8 cellular contexts compared by ENCODE assay signal in the genomic region with DNA sequence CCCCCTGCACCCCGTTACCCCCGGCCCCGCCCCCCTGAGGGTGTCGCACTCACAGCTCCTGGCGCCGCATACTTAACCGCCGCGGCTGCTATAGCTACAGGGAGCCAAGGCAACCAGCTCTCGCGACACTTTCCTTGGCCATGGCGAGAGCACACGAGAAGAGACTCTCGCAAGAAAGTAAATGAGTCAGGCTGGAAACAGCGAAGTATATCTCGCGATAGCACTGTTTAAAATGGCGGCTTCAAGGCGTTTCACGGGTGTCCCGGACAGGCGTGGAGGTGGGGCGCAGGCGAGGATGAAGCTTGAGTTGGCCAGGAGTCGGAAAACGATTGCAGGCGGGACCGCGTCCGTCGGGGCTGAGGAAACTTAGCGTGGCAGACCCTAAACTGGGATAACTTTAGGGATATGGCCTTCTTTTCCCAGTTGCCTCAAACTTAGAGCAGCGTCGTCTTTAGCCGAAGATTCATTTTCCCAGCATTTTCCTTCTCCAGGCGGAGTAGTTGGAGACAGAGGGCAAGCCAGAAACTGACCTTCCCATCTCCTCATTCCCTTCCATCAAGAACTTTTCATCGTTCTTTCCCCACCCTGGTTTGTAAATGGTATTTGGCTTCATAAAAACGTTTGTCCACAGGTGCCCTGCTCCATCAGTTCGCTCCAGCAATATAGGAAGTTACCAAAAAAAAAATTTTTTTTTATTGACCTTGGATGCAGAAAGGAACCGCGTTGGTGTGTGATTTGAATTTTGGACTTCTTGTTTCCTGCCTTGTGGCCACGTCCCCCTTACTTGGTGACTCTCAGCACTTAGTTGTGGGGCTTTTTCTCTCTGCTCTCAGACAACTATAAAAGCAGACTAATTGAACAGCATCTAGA. TPM values are rescaled to one million over a fixed set of nuclear protein-coding genes. Genes with fewer than 3 reads are reported as not detected.
DNase-seq lines count a peak whose midpoint lies in the region; ATAC-seq and TF ChIP-seq lines count a peak whose summit lies in the region.

No MANE protein-coding gene starts in this region.

- H2AFZ ChIP-seq in SK-N-SH (ENCODE audit: low read depth): peak overlapping the region; percentile 86
- H2AFZ ChIP-seq in osteoblast (ENCODE audit: low read length): peak overlapping the region; percentile 96

- H3K4me2 ChIP-seq in SK-N-SH (peak overlapping the region; percentile 79), osteoblast (ENCODE audit: insufficient read depth, low read length) (peak overlapping the region; percentile 97)

- peaks cover 22% of the 10 kb centered on the region for H3K4me1 Mint-ChIP-seq in activated naive CD8-positive, alpha-beta T cell (ENCODE audit: low read depth)

- H3K79me2 ChIP-seq in SK-N-SH (ENCODE audit: insufficient read depth) (peaks cover 34% of the 10 kb centered on the region), osteoblast (ENCODE audit: insufficient read depth, low read length) (peaks cover 7% of the 10 kb centered on the region)

- no peaks in the 10 kb centered on the region for H3K9me3 Mint-ChIP-seq in activated naive CD8-positive, alpha-beta T cell (ENCODE audit: low read depth)

- H3K9me2 ChIP-seq in SK-N-SH: no peaks in the 10 kb centered on the region

- H4K20me1 ChIP-seq in SK-N-SH (ENCODE audit: insufficient read depth) (no peaks in the 10 kb centered on the region), osteoblast (ENCODE audit: insufficient read depth, low read length) (no peaks in the 10 kb centered on the region)

- peak overlapping the region; percentile 96 for H3K4me3 Mint-ChIP-seq in activated naive CD8-positive, alpha-beta T cell

- H3K27ac ChIP-seq in SK-N-SH (ENCODE audit: low read depth in 2 of 2, low read length in 1 of 2) (peak overlapping the region; percentile 85 to 90), osteoblast (ENCODE audit: low read depth, low read length) (peak overlapping the region; percentile 92), thoracic aorta (peak overlapping the region; percentile 71 to 78)

- CTCF ChIA-PET in GM10248 (lab: Yijun Ruan, JAX): interaction anchor here (1.2 to 1.4 kb wide), 3 partner anchors 18 to 97 kb away, joined by 3 to 9 read pairs (median 9); no protein-coding TSS in a partner anchor
- CTCF ChIA-PET in SK-N-SH (lab: Yijun Ruan, JAX): interaction anchor here (1.2 to 3.9 kb wide), 4 partner anchors 18 to 97 kb away, joined by 3 to 20 read pairs (median 13); no protein-coding TSS in a partner anchor

- H3K4me3 ChIP-seq in SK-N-SH (ENCODE audit: low read depth in 2 of 2, low read length in 1 of 2): peak overlapping the region; percentile 72 to 93
- H3K4me3 ChIP-seq in osteoblast (ENCODE audit: insufficient read depth, low read length): peak overlapping the region; percentile 98
- H3K4me3 ChIP-seq in thoracic aorta: peak overlapping the region; percentile 91

- no peak for TF ChIP-seq EP300 in SK-N-SH (IDR thresholded peaks at IDR 0.05; ENCODE audit: borderline replicate concordance in 1 of 2, low read depth in 1 of 2, low read length in 1 of 2)

- H3K9me3 ChIP-seq in SK-N-SH (no peaks in the 10 kb centered on the region), osteoblast (ENCODE audit: low read depth, low read length) (no peaks in the 10 kb centered on the region), thoracic aorta (no peaks in the 10 kb centered on the region)

- 2% methylated on average over 38 of the region's 42 CpGs for WGBS in SK-N-SH (ENCODE audit: low lambda C conversion rate)

- H3K27me3 ChIP-seq in SK-N-SH (ENCODE audit: insufficient read depth) (no peaks in the 10 kb centered on the region), osteoblast (ENCODE audit: insufficient read depth, low read length) (no peaks in the 10 kb centered on the region), thoracic aorta (replicated peaks; ENCODE audit: insufficient read depth) (no peaks in the 10 kb centered on the region)

- DNase-seq in GM10248 (ENCODE audit: extremely low spot score): peak; percentile 98
- peak; percentile 93 for DNase-seq in NCI-H1092 (lab: John Stamatoyannopoulos, UW)
- DNase-seq in SK-N-SH: peak; percentile 92
- DNase-seq in head of caudate nucleus: peak; percentile 75 to 97 (median 90)
- peak; percentile 97 for DNase-seq in osteoblast (ENCODE audit: insufficient read length, low spot score, missing footprints)
- DNase-seq in thoracic aorta (ENCODE audit: low spot score): peak; percentile 94

- intact Hi-C loops in head of caudate nucleus (cut with DNase I): no loop called here

- peak overlapping the region; percentile 97 for H3K9ac ChIP-seq in SK-N-SH

- no peak for TF ChIP-seq CTCF in GM10248 (IDR thresholded peaks at IDR 0.05; ENCODE audit: control extremely low read depth, extremely low read depth, low read depth, missing control alignments)
- no peak for TF ChIP-seq CTCF in SK-N-SH (IDR thresholded peaks at IDR 0.05)
- no peak for TF ChIP-seq CTCF in osteoblast (IDR thresholded peaks at IDR 0.05; ENCODE audit: extremely low read depth, low read depth, low read length)
- TF ChIP-seq CTCF in thoracic aorta (IDR thresholded peaks at IDR 0.05): no peak

- POLR2A ChIA-PET in GM10248 (lab: Yijun Ruan, JAX): interaction anchor here (1.0 kb wide), 1 partner anchor 19 kb away, joined by 7 read pairs; no protein-coding TSS in a partner anchor
- POLR2A ChIA-PET in SK-N-SH (lab: Yijun Ruan, JAX): interaction anchor here (0.5 to 0.9 kb wide), 3 partner anchors 9 to 21 kb away, joined by 3 read pairs; no protein-coding TSS in a partner anchor

- ATAC-seq in HG02610 (IDR thresholded peaks at IDR 0.05; ENCODE audit: unreplicated experiment) (peak; percentile 99), thoracic aorta (ENCODE audit: insufficient number of reproducible peaks, low FRiP score, low read depth) (peak; percentile 94)

- H3K27me3 Mint-ChIP-seq in activated naive CD8-positive, alpha-beta T cell: no peaks in the 10 kb centered on the region

- peaks cover 13% of the 10 kb centered on the region for H3F3A ChIP-seq in SK-N-SH (replicated peaks; ENCODE audit: insufficient read depth)

- no peak for TF ChIP-seq RAD21 in SK-N-SH (IDR thresholded peaks at IDR 0.05; ENCODE audit: low read length)

- no peaks in the 10 kb centered on the region for H3K36me3 ChIP-seq in SK-N-SH (replicated peaks in 1 of 2; ENCODE audit: control insufficient read depth in 1 of 2, insufficient read depth in 2 of 2, low read length in 1 of 2)
- H3K36me3 ChIP-seq in osteoblast (ENCODE audit: insufficient read depth, low read length): no peaks in the 10 kb centered on the region
- no peaks in the 10 kb centered on the region for H3K36me3 ChIP-seq in thoracic aorta

- H3K36me3 Mint-ChIP-seq in activated naive CD8-positive, alpha-beta T cell: no peaks in the 10 kb centered on the region

- H3K4me1 ChIP-seq in SK-N-SH (ENCODE audit: control insufficient read depth in 1 of 2, insufficient read depth in 2 of 2, low read depth in 1 of 2, low read length in 1 of 2) (peaks cover 0 to 4% of the 10 kb centered on the region in 2 experiments; a peak in 3 of 4 replicates), osteoblast (ENCODE audit: insufficient read depth, low read length) (peaks cover 5% of the 10 kb centered on the region), thoracic aorta (ENCODE audit: control insufficient read depth in 1 of 2, low read depth in 2 of 2) (peaks cover 3 to 15% of the 10 kb centered on the region in 2 donors)

- peak overlapping the region; percentile 97 for H3K27ac Mint-ChIP-seq in activated naive CD8-positive, alpha-beta T cell

TF ChIP-seq in SK-N-SH, 30 proteins besides CTCF, POLR2A, EP300 and RAD21 (continues in another document):
- TF ChIP-seq SMC3 (IDR thresholded peaks at IDR 0.05; ENCODE audit: low read depth, low read length): no peak
- peak; percentile 99 for TF ChIP-seq CHD2 (IDR thresholded peaks at IDR 0.05; ENCODE audit: low read length, partially characterized antibody)
- TF ChIP-seq, protein P1, sequence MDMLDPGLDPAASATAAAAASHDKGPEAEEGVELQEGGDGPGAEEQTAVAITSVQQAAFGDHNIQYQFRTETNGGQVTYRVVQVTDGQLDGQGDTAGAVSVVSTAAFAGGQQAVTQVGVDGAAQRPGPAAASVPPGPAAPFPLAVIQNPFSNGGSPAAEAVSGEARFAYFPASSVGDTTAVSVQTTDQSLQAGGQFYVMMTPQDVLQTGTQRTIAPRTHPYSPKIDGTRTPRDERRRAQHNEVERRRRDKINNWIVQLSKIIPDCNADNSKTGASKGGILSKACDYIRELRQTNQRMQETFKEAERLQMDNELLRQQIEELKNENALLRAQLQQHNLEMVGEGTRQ (IDR thresholded peaks at IDR 0.05; ENCODE audit: borderline replicate concordance, low read depth, low read length): no peak
- no peak for TF ChIP-seq MEF2A (IDR thresholded peaks at IDR 0.05; ENCODE audit: borderline replicate concordance, low read depth)
- TF ChIP-seq FOSL2 (IDR thresholded peaks at IDR 0.05; ENCODE audit: borderline replicate concordance, low read depth): peak; percentile 45; the same call in 1 of the 2 replicates
- TF ChIP-seq SIN3A (IDR thresholded peaks at IDR 0.05; ENCODE audit: borderline replicate concordance, low read depth, low read length): peak; percentile 89
- no peak for TF ChIP-seq ELF1 (IDR thresholded peaks at IDR 0.05)
- TF ChIP-seq, protein P2, sequence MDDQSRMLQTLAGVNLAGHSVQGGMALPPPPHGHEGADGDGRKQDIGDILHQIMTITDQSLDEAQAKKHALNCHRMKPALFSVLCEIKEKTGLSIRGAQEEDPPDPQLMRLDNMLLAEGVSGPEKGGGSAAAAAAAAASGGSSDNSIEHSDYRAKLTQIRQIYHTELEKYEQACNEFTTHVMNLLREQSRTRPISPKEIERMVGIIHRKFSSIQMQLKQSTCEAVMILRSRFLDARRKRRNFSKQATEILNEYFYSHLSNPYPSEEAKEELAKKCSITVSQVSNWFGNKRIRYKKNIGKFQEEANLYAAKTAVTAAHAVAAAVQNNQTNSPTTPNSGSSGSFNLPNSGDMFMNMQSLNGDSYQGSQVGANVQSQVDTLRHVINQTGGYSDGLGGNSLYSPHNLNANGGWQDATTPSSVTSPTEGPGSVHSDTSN (IDR thresholded peaks at IDR 0.05): no peak
- no peak for TF ChIP-seq FOXM1 (IDR thresholded peaks at IDR 0.05; ENCODE audit: low read depth)
- no peak for TF ChIP-seq NFIC (IDR thresholded peaks at IDR 0.05; ENCODE audit: borderline replicate concordance)

RNA-seq across cellular contexts. Expression of a gene that starts 15.2 kb away (rescaled TPM):
- polyA plus RNA-seq in SK-N-SH (2012; rRNA removed): 0.24 and 0.26 TPM in 2 replicates
- polyA plus RNA-seq in SK-N-SH (2012; cell fraction: cytosol; rRNA removed): 0.21 TPM in 2 replicates
- 0.07 and 0.08 TPM in 2 replicates for polyA plus RNA-seq in SK-N-SH (2012; cell fraction: nucleus; rRNA removed)
- total RNA-seq in osteoblast: not detected in 2 replicates
- 10 to 100 TPM in 1 of 2 donors, 1 to 10 TPM in 1; 5.9 to 14.2 TPM for total RNA-seq in thoracic aorta

RNA-seq across cellular contexts. Expression of a gene that starts 29.7 kb away (rescaled TPM):
- 0.05 TPM in 1 of 2 replicates, not detected in the other for polyA plus RNA-seq in SK-N-SH (2012; rRNA removed)
- polyA plus RNA-seq in SK-N-SH (2012; cell fraction: cytosol; rRNA removed): under 0.01 TPM in 1 of 2 replicates, not detected in the other
- 0.06 and 0.31 TPM in 2 replicates for polyA plus RNA-seq in SK-N-SH (2012; cell fraction: nucleus; rRNA removed)
- total RNA-seq in osteoblast: under 0.01 TPM in 1 of 2 replicates, not detected in the other
- not detected for total RNA-seq in thoracic aorta

RNA-seq across cellular contexts. Expression of a gene that starts 35.0 kb away (rescaled TPM):
- 6.5 and 11.0 TPM in 2 replicates for polyA plus RNA-seq in SK-N-SH (2012; rRNA removed)
- polyA plus RNA-seq in SK-N-SH (2012; cell fraction: cytosol; rRNA removed): 7.4 and 9.1 TPM in 2 replicates
- polyA plus RNA-seq in SK-N-SH (2012; cell fraction: nucleus; rRNA removed): 17.7 and 21.4 TPM in 2 replicates
- total RNA-seq in osteoblast: 23.0 and 25.0 TPM in 2 replicates
- 10 to 100 TPM; 20.1 to 45.1 TPM for total RNA-seq in thoracic aorta

Comparison
In these comparisons a context has a peak if more than half of its experiments do, and no peak if none do; other contexts are left out.
1. Peak in every context shown above with its lines: DNase-seq, ATAC-seq, H3K4me3 ChIP-seq and H3K27ac ChIP-seq.